Comparison of ENCODE assay signal across 1 cellular context in genomic region chr15:101131489-101132389, GRCh38.
TF ChIP-seq lines count a peak whose summit lies in the region.

No MANE protein-coding gene starts in this region.

TF ChIP-seq in K562, 482 proteins besides CTCF, POLR2A, EP300 and RAD21 (continued from another document):
- no peak for TF ChIP-seq ZNF318 (IDR thresholded peaks at IDR 0.05; ENCODE audit: borderline replicate concordance in 1 of 2, low read depth in 1 of 2)
- no peak for TF ChIP-seq RFX1 (IDR thresholded peaks at IDR 0.05)
- peak; percentile 80 for TF ChIP-seq ZNF316 (IDR thresholded peaks at IDR 0.05)
- peak; percentile 23; the same call in 1 of the 2 replicates for TF ChIP-seq MAFF (IDR thresholded peaks at IDR 0.05; ENCODE audit: low read length)
- no peak for TF ChIP-seq ZNF589 (CRISPR knock-in tag; IDR thresholded peaks at IDR 0.05; ENCODE audit: low read depth)
- peak; percentile 40 for TF ChIP-seq ATF3 (IDR thresholded peaks at IDR 0.05)
- TF ChIP-seq ATF3 (CRISPR knock-in tag; conservative IDR thresholded peaks at IDR 0.05): no peak
- no peak for TF ChIP-seq CEBPG (CRISPR knock-in tag; IDR thresholded peaks at IDR 0.05)
- TF ChIP-seq CEBPG (tag; conservative IDR thresholded peaks at IDR 0.05 in 1 of 2, IDR thresholded peaks at IDR 0.05 in 1 of 2): peak in 1 of 2 experiments; percentile 35; a peak in 1 of 4 replicates
- peak; percentile 63; the same call in 1 of the 2 replicates for TF ChIP-seq C11orf30 (IDR thresholded peaks at IDR 0.05; ENCODE audit: low read depth)
- 0 out of 2 replicates have a peak, but pooled peaks have one; percentile 29 for TF ChIP-seq ZNF766 (CRISPR knock-in tag; conservative IDR thresholded peaks at IDR 0.05)
- TF ChIP-seq TSC22D4 (tag; IDR thresholded peaks at IDR 0.05): no peak
- peak; percentile 45 for TF ChIP-seq MAFG (tag; conservative IDR thresholded peaks at IDR 0.05)
- no peak for TF ChIP-seq THRB (CRISPR knock-in tag; conservative IDR thresholded peaks at IDR 0.05)
- no peak for TF ChIP-seq PURB (CRISPR knock-in tag; IDR thresholded peaks at IDR 0.05; ENCODE audit: low read depth)
